9 cellular contexts compared by ENCODE assay signal in the genomic region with DNA sequence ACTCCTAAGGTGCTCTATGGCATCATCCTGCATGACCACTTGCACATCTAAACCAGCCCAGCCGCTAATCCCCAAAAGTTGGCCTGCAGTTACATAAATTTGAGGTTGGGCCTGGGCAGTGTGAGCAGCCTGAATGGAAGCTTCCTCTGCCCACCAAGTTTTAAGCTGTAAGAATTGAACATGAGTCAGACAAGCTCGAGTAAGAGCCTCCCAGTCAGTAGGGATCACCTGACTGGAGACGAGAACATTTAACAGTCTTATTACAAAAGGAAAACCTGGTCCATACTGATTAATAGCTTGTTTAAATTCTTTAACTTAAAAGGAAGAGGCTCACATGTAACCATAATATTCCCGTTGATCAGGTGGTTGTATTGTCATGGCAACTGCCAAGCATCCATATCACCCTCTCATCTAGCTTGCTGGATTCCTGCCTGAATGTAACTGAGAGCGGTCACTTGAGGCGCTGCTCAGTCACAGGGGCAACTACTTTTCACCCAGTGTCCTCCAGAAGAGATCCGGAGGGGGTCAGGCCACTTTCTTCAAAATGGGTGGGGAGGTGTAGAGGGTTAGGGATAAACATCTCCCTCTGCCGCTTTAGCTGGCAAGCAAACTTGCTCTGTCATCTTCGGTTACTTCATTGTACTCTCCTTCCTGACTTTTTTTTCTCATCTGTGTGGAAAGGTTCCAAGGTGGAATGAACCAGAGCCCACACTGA. TPM values are rescaled to one million over a fixed set of nuclear protein-coding genes. Genes with fewer than 3 reads are reported as not detected.
A peak's percentile ranks its signal among the peaks of the same experiment; 100 is the strongest.
DNase-seq lines count a peak whose midpoint lies in the region; ATAC-seq and TF ChIP-seq lines count a peak whose summit lies in the region.
"Had no signal": no experiment of that assay in that cellular context is flagged by ENCODE, and none has a peak within 500 bp of the region (broad histone marks: within the 10 kb centered on the region; RNA-seq: fewer than 3 reads in every experiment).

No MANE protein-coding gene starts in this region.

- no peaks in the 10 kb centered on the region for H3K27me3 ChIP-seq in brain microvascular endothelial cell (replicated peaks)

- H3K4me3 ChIP-seq in brain microvascular endothelial cell (ENCODE audit: low read depth, low read length): no peak overlapping the region

- H3K36me3 ChIP-seq in brain microvascular endothelial cell (replicated peaks): no peaks in the 10 kb centered on the region

- no peak for TF ChIP-seq CTCF in brain microvascular endothelial cell (IDR thresholded peaks at IDR 0.05; ENCODE audit: low read depth, low read length, missing control alignments)

- peak overlapping the region; percentile 12 for H3K27ac ChIP-seq in brain microvascular endothelial cell

- in situ Hi-C loops in brain microvascular endothelial cell (cut with HindIII; ENCODE audit: low pct_ligation_motif_present, low sequenced_read_pairs): loop anchor here (25.0 kb wide), 1 partner anchor 364 kb away; no protein-coding TSS in a partner anchor

- DNase-seq in HUDEP-2 (lab: John Stamatoyannopoulos, UW; ENCODE audit: unreplicated experiment in 76 of 76): peak in 73 of 76 experiments; percentile 19 to 88 (median 64)
- DNase-seq in brain microvascular endothelial cell: peak; percentile 42
- DNase-seq in kidney tubule cell (ENCODE audit: low spot score): peak; percentile 22
- peak; percentile 56 for DNase-seq in stromal cell of bone marrow (ENCODE audit: low read depth)
- DNase-seq in cerebellar cortex (ENCODE audit: low spot score): no peak
- DNase-seq in activated T-cell treated with anti-CD3 and anti-CD28 coated beads, Interleukin-2, amount 50 U/mL, for 48 hours: no peak
- DNase-seq in activated naive CD4-positive, alpha-beta T cell treated with anti-CD3 and anti-CD28 coated beads, Interleukin-2, amount 50 U/mL, for 72 hours (ENCODE audit: low spot score in 2 of 2): no peak
- DNase-seq: activated naive CD4-positive, alpha-beta T cell treated with Interleukin-2 at 50 U/mL for 16 hours; NCI-H1694 treated with DMSO at 0.1 percent for 48 hours had no signal

- no peaks in the 10 kb centered on the region for H3K9me3 Mint-ChIP-seq in activated naive CD4-positive, alpha-beta T cell treated with anti-CD3 and anti-CD28 coated beads, Interleukin-2, amount 50 U/mL, for 72 hours

- no peaks in the 10 kb centered on the region for H3K36me3 Mint-ChIP-seq in activated naive CD4-positive, alpha-beta T cell treated with anti-CD3 and anti-CD28 coated beads, Interleukin-2, amount 50 U/mL, for 72 hours

- no peak for ATAC-seq in activated naive CD4-positive, alpha-beta T cell treated with anti-CD3 and anti-CD28 coated beads, Interleukin-2, amount 50 U/mL, for 72 hours

- H3K27ac Mint-ChIP-seq in activated naive CD4-positive, alpha-beta T cell treated with anti-CD3 and anti-CD28 coated beads, Interleukin-2, amount 50 U/mL, for 72 hours: peak overlapping the region in 1 of 2 donors; percentile 77

RNA-seq across cellular contexts. Expression of gene WDR1, which starts 56.6 kb away (rescaled TPM):
- total RNA-seq in activated naive CD4-positive, alpha-beta T cell treated with anti-CD3 and anti-CD28 coated beads, Interleukin-2, amount 50 U/mL, for 72 hours: 100 to 1,000 TPM; 382 to 520 TPM

Comparison
In these comparisons a context has a peak if more than half of its experiments do, and no peak if none do; other contexts are left out.
1. DNase-seq: peak in HUDEP-2 (73 of 76), brain microvascular endothelial cell (single experiment), kidney tubule cell (single experiment) and stromal cell of bone marrow (single experiment); none in cerebellar cortex (single experiment), activated T-cell treated with anti-CD3 and anti-CD28 coated beads, Interleukin-2, amount 50 U/mL, for 48 hours (0 of 2) and activated naive CD4-positive, alpha-beta T cell treated with anti-CD3 and anti-CD28 coated beads, Interleukin-2, amount 50 U/mL, for 72 hours (0 of 2).